In the genomic region with DNA sequence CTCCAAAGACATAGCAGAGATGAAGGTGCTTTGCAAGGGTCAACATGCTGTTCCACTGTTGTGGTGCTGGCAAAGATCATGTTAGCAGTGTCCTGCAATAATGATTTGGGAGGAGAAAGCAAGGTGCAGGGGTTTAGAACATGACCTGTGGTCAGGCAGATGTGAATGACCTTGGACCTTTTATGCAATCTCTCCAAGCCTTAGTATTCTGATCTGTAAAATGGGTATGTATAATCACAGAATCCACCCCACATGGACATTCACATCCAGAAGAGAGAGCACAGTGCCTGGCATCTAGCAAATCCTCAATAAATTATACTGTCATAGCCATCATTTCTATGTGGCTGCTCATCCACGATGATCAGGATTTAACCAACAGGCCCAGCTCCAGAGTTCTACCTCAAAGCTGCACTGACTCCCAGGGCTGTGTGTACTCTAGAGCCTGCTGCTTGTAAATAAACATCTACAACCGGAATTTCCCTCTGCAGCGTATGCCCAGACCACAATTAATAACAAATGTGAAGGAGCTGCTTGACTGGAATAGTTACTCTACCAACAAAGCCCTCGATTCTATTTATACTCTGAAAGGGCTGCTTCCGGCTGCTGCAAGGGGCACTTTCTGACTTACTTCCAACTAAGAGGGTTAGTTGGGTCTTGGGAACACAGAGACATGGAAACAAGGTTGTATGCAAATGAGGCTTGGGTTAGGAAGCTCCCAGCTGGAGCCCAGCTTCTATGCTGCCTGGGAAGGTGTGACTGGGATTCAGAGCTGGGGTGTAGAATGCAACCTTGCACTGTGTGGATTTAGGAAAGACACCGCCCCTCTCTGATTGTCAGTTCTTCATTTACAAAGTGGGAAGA, we compare ENCODE assay signal across 12 cellular contexts.
DNase-seq lines count a peak whose midpoint lies in the region; ATAC-seq lines count a peak whose summit lies in the region.
"Had no signal": no experiment of that assay in that cellular context is flagged by ENCODE, and none has a peak within 500 bp of the region (broad histone marks: within the 10 kb centered on the region; RNA-seq: fewer than 3 reads in every experiment).

No MANE protein-coding gene starts in this region.

- H3K27me3 Mint-ChIP-seq in naive B cell = no peaks in the 10 kb centered on the region
- no peaks in the 10 kb centered on the region for H3K27me3 Mint-ChIP-seq in activated CD4-positive, alpha-beta T cell treated with anti-CD3 and anti-CD28 coated beads for 36 hours
- H3K27me3 Mint-ChIP-seq: activated T-cell treated with anti-CD3 and anti-CD28 coated beads, Interleukin-2, amount 50 U/mL, for 24 hours had no signal

- no peak overlapping the region for H3K9ac ChIP-seq in HUES48 (ENCODE audit: low read depth, low read length)

- no peaks in the 10 kb centered on the region for H3K36me3 ChIP-seq in HUES48 (ENCODE audit: control insufficient read depth, insufficient read depth, low read length)
- H3K36me3 ChIP-seq: HAP-1 had no signal

- DNase-seq in Caki2 (ENCODE audit: low read depth) = peak; percentile 8
- peak; percentile 2 for DNase-seq in cerebellar cortex (ENCODE audit: low spot score)
- DNase-seq in naive B cell = no peak
- no peak for DNase-seq in NCI-H1105 (lab: John Stamatoyannopoulos, UW)
- no peak for DNase-seq in NCI-H2171 (lab: John Stamatoyannopoulos, UW)
- no peak for DNase-seq in activated CD4-positive, alpha-beta T cell treated with anti-CD3 and anti-CD28 coated beads for 36 hours
- DNase-seq: activated T-cell treated with anti-CD3 and anti-CD28 coated beads, Interleukin-2, amount 50 U/mL, for 24 hours; central memory CD4-positive, alpha-beta T cell; PC-9 had no signal

- peak overlapping the region; percentile 69 for H3K27ac ChIP-seq in HUES48 (ENCODE audit: low read depth, low read length)
- H3K27ac ChIP-seq: PC-9 had no signal

- no peaks in the 10 kb centered on the region for H3K9me3 ChIP-seq in HUES48 (ENCODE audit: control insufficient read depth, insufficient read depth, low read length)
- H3K9me3 ChIP-seq: HAP-1 had no signal

- H3K4me3 Mint-ChIP-seq in naive B cell = no peak overlapping the region
- no peak overlapping the region for H3K4me3 Mint-ChIP-seq in activated CD4-positive, alpha-beta T cell treated with anti-CD3 and anti-CD28 coated beads for 36 hours
- H3K4me3 Mint-ChIP-seq: activated T-cell treated with anti-CD3 and anti-CD28 coated beads, Interleukin-2, amount 50 U/mL, for 24 hours had no signal

- H3K27ac Mint-ChIP-seq in naive B cell = peak overlapping the region in 4 of 6 donors; percentile 38 to 67 (median 52)
- H3K27ac Mint-ChIP-seq in activated CD4-positive, alpha-beta T cell treated with anti-CD3 and anti-CD28 coated beads for 36 hours = no peak overlapping the region
- H3K27ac Mint-ChIP-seq: activated T-cell treated with anti-CD3 and anti-CD28 coated beads, Interleukin-2, amount 50 U/mL, for 24 hours had no signal

- in situ Hi-C loops in Caki2 (cut with HindIII; ENCODE audit: low pct_unique_long_range_greater_than_20kb, low sequenced_read_pairs) = no loop called here

- H3K4me1 ChIP-seq in HUES48 (ENCODE audit: control insufficient read depth, insufficient read depth, low read length) = peaks cover 20% of the 10 kb centered on the region
- H3K4me1 ChIP-seq: HAP-1 had no signal

- H3K4me3 ChIP-seq in HUES48 (ENCODE audit: low read depth, low read length) = no peak overlapping the region
- H3K4me3 ChIP-seq: HAP-1, PC-9 had no signal

- CTCF ChIA-PET in activated CD4-positive, alpha-beta T cell treated with anti-CD3 and anti-CD28 coated beads for 36 hours (lab: Charles Lee) = interaction anchor here (0.7 to 1.0 kb wide), 3 partner anchors 15 to 43 kb away, joined by 3 read pairs; no protein-coding TSS in a partner anchor

- POLR2A ChIA-PET in activated CD4-positive, alpha-beta T cell treated with anti-CD3 and anti-CD28 coated beads for 36 hours (lab: Charles Lee) = no interaction called here

- no peaks in the 10 kb centered on the region for H3K9me3 Mint-ChIP-seq in naive B cell
- H3K9me3 Mint-ChIP-seq in activated CD4-positive, alpha-beta T cell treated with anti-CD3 and anti-CD28 coated beads for 36 hours (ENCODE audit: low read depth) = no peaks in the 10 kb centered on the region
- H3K9me3 Mint-ChIP-seq: activated T-cell treated with anti-CD3 and anti-CD28 coated beads, Interleukin-2, amount 50 U/mL, for 24 hours had no signal

- H3K36me3 Mint-ChIP-seq in naive B cell = peaks cover 7 to 20% of the 10 kb centered on the region in 2 donors
- no peaks in the 10 kb centered on the region for H3K36me3 Mint-ChIP-seq in activated CD4-positive, alpha-beta T cell treated with anti-CD3 and anti-CD28 coated beads for 36 hours (ENCODE audit: low read depth)

- peaks cover 13 to 38% (median 19%) of the 10 kb centered on the region in 3 donors for H3K4me1 Mint-ChIP-seq in naive B cell
- no peaks in the 10 kb centered on the region for H3K4me1 Mint-ChIP-seq in activated CD4-positive, alpha-beta T cell treated with anti-CD3 and anti-CD28 coated beads for 36 hours

- H3K27me3 ChIP-seq in HUES48 (ENCODE audit: control insufficient read depth, insufficient read depth, low read length) = no peaks in the 10 kb centered on the region

- intact Hi-C loops in activated CD4-positive, alpha-beta T cell treated with anti-CD3 and anti-CD28 coated beads for 36 hours (cut with DNase I, micrococcal nuclease) = loop anchor here in 1 of 2 experiments (10.0 kb wide), 1 partner anchor 269 kb away; the partner anchor contains the start of gene XYLT1

- ATAC-seq in naive B cell (ENCODE audit: low read depth in 2 of 2) = no peak
- ATAC-seq in HG02798 (IDR thresholded peaks at IDR 0.05; ENCODE audit: poor library complexity, unreplicated experiment) = no peak
- no peak for ATAC-seq in activated CD4-positive, alpha-beta T cell treated with anti-CD3 and anti-CD28 coated beads for 36 hours

Comparison
In these comparisons a context has a peak if more than half of its experiments do, and no peak if none do; other contexts are left out.
1. DNase-seq: peak in Caki2 (single experiment) and cerebellar cortex (single experiment); none in naive B cell (single experiment), NCI-H1105 (single experiment), NCI-H2171 (single experiment) and activated CD4-positive, alpha-beta T cell treated with anti-CD3 and anti-CD28 coated beads for 36 hours (single experiment).